In the genomic region with DNA sequence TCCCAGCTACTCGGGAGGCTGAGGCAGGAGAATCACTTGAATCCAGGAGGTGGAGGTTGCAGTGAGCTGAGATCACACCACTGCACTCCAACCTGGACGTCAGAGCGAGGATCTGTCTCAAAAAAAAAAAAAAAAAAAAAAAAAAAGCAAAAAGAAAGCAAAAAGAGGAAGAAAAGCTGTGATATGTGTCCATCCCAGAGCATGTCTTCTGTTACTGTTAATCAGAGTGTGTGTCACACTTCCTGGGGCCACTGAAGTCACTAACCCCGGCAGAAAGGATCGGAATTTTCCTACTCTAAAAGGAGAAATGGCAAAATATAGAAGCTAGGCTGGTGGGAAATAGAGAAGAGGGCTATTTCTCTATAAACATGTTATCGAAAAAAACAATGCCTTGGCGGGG, we compare ENCODE assay signal across 14 cellular contexts. TPM values are rescaled to one million over a fixed set of nuclear protein-coding genes. Genes with fewer than 3 reads are reported as not detected.
DNase-seq lines count a peak whose midpoint lies in the region; ATAC-seq and TF ChIP-seq lines count a peak whose summit lies in the region.
"Had no signal": no experiment of that assay in that cellular context is flagged by ENCODE, and none has a peak within 500 bp of the region (broad histone marks: within the 10 kb centered on the region; RNA-seq: fewer than 3 reads in every experiment).

No MANE protein-coding gene starts in this region.

- H3K27me3 ChIP-seq in neutrophil (no peaks in the 10 kb centered on the region), hepatocyte (no peaks in the 10 kb centered on the region)
- H3K27me3 ChIP-seq: dorsolateral prefrontal cortex had no signal

- H3K36me3 ChIP-seq in neutrophil, result peaks cover 29% of the 10 kb centered on the region
- H3K36me3 ChIP-seq in hepatocyte (replicated peaks; ENCODE audit: insufficient read depth, low read depth), result no peaks in the 10 kb centered on the region

- WGBS in hepatocyte (ENCODE audit: low lambda C conversion rate, missing lambda C conversion rate), result 91% methylated on average over 7 of the region's 7 CpGs

- H3K4me3 Mint-ChIP-seq in activated B cell treated with CpG ODN at 0.5 μM for 24 hours, result peak overlapping the region; percentile 69

- no peaks in the 10 kb centered on the region for H4K20me1 ChIP-seq in hepatocyte (ENCODE audit: insufficient read depth, poor library complexity, severe bottlenecking)

- no peaks in the 10 kb centered on the region for H3K9me3 Mint-ChIP-seq in activated B cell treated with CpG ODN at 0.5 μM for 24 hours

- DNase-seq in GF-D8 (lab: John Stamatoyannopoulos, UW), result peak; percentile 74
- DNase-seq in NAMALWA (ENCODE audit: low spot score), result peak; percentile 75
- no peak for DNase-seq in activated B cell treated with CpG ODN at 0.5 μM for 24 hours
- no peak for DNase-seq in NCI-H2081 (lab: John Stamatoyannopoulos, UW)
- DNase-seq in omental fat pad (ENCODE audit: low spot score), result no peak
- DNase-seq in amniotic stem cell (lab: John Stamatoyannopoulos, UW), result no peak
- no peak for DNase-seq in hepatocyte (ENCODE audit: low spot score)
- DNase-seq: dorsolateral prefrontal cortex; midbrain; PC-9; posterior cingulate gyrus; stimulated activated CD4-positive, alpha-beta T cell treated with anti-CD3 and anti-CD28 coated beads, Interleukin-2, amount 100 ng/mL, for 24 hours had no signal

- CTCF ChIA-PET in activated B cell treated with CpG ODN at 0.5 μM for 24 hours (lab: Charles Lee), result interaction anchor here (0.8 to 2.6 kb wide), 2 partner anchors 10 to 62 kb away, joined by 6 to 10 read pairs; no protein-coding TSS in a partner anchor

- peaks cover 63% of the 10 kb centered on the region for H3K36me3 Mint-ChIP-seq in activated B cell treated with CpG ODN at 0.5 μM for 24 hours (ENCODE audit: low read depth)

- H3K4me3 ChIP-seq in neutrophil (ENCODE audit: low read depth in 1 of 2, low read length in 1 of 2), result peak overlapping the region; percentile 11 to 20
- no peak overlapping the region for H3K4me3 ChIP-seq in hepatocyte
- H3K4me3 ChIP-seq: dorsolateral prefrontal cortex, PC-9 had no signal

- H3K27ac Mint-ChIP-seq in activated B cell treated with CpG ODN at 0.5 μM for 24 hours, result peak overlapping the region; percentile 96

- no peaks in the 10 kb centered on the region for H3K9me3 ChIP-seq in neutrophil
- no peaks in the 10 kb centered on the region for H3K9me3 ChIP-seq in hepatocyte (ENCODE audit: low read depth)

- POLR2A ChIA-PET in activated B cell treated with CpG ODN at 0.5 μM for 24 hours (lab: Charles Lee), result interaction anchor here (0.6 to 2.2 kb wide), 15 partner anchors 9 to 1006 kb away, joined by 3 to 33 read pairs (median 7); a partner anchor contains a TSS

- no peak overlapping the region for H2AFZ ChIP-seq in hepatocyte
- H2AFZ ChIP-seq: PC-9 had no signal

- no peaks in the 10 kb centered on the region for H3K79me2 ChIP-seq in hepatocyte

- ATAC-seq in activated B cell treated with CpG ODN at 0.5 μM for 24 hours (ENCODE audit: low read depth) (peak; percentile 77), omental fat pad (ENCODE audit: low FRiP score) (no peak)
- ATAC-seq: HCT116 had no signal

- no peaks in the 10 kb centered on the region for H3K9me2 ChIP-seq in hepatocyte (replicated peaks; ENCODE audit: insufficient read depth)

- H3K4me2 ChIP-seq in hepatocyte, result no peak overlapping the region
- H3K4me2 ChIP-seq: PC-9 had no signal

- H3K27ac ChIP-seq in neutrophil, result peak overlapping the region; percentile 93
- H3K27ac ChIP-seq in hepatocyte, result no peak overlapping the region
- H3K27ac ChIP-seq: PC-9 had no signal

- intact Hi-C loops in activated B cell treated with CpG ODN at 0.5 μM for 24 hours (cut with micrococcal nuclease), result loop anchor here (1.0 to 10.0 kb wide), 5 partner anchors 8 to 716 kb away; a partner anchor contains a TSS

- H3K4me1 Mint-ChIP-seq in activated B cell treated with CpG ODN at 0.5 μM for 24 hours, result peaks cover 83% of the 10 kb centered on the region

- TF ChIP-seq CTCF in activated B cell treated with CpG ODN at 0.5 μM for 24 hours (IDR thresholded peaks at IDR 0.05), result no peak
- no peak for TF ChIP-seq CTCF in neutrophil (IDR thresholded peaks at IDR 0.05)
- no peak for TF ChIP-seq CTCF in omental fat pad (IDR thresholded peaks at IDR 0.05)
- no peak for TF ChIP-seq CTCF in hepatocyte (IDR thresholded peaks at IDR 0.05; ENCODE audit: poor library complexity)

- no peaks in the 10 kb centered on the region for H3K27me3 Mint-ChIP-seq in activated B cell treated with CpG ODN at 0.5 μM for 24 hours

- H3K4me1 ChIP-seq in neutrophil (ENCODE audit: control insufficient read depth in 1 of 2, insufficient read depth in 1 of 2, low read depth in 1 of 2, low read length in 1 of 2) (peaks cover 63 to 80% of the 10 kb centered on the region in 2 experiments), hepatocyte (ENCODE audit: insufficient read depth) (no peaks in the 10 kb centered on the region)

RNA-seq across cellular contexts. Expression of a gene that starts 11.9 kb away (rescaled TPM):
- total RNA-seq in activated B cell treated with CpG ODN at 0.5 μM for 24 hours (156 and 157 TPM in 2 replicates), omental fat pad (10 to 100 TPM; 16.6 to 34.7 (median 29.7) TPM), hepatocyte (6.5 and 8.4 TPM in 2 replicates)
- 2.5 and 4.7 TPM in 2 replicates for polyA plus RNA-seq in hepatocyte

Comparison
In these comparisons a context has a peak if more than half of its experiments do, and no peak if none do; other contexts are left out.
1. DNase-seq: peak in GF-D8 (single experiment) and NAMALWA (single experiment); none in activated B cell treated with CpG ODN at 0.5 μM for 24 hours (single experiment), NCI-H2081 (0 of 2), omental fat pad (single experiment), amniotic stem cell (single experiment) and hepatocyte (single experiment).